In the genomic region with DNA sequence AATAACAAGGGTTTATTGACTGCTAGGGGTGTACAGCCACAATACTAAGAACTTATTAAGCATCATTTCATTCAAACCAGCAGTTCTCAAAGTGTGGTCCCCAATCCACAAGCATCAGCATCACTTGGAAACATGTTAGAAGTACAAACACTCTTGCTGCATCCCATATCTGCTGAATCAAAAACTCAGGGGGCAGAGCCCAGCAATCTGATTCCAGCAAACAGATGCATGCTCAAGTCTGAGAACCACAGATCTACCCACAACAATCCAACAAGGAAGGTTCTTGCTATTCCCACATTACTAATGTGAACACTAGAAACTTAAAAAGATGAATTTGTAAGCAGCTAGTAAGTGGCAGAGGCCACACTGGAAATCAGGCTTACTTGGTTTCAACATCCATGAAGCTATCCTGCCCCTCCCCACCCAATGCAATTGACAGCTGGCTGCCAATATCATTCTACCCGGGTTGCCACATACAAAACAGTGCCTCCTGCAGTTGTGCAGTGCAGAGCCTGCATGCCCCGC, we compare ENCODE assay signal across 1 cellular context.
TF ChIP-seq lines count a peak whose summit lies in the region.

No MANE protein-coding gene starts in this region.

TF ChIP-seq in K562, 482 proteins besides CTCF, POLR2A, EP300 and RAD21:
- TF ChIP-seq RFX1 (IDR thresholded peaks at IDR 0.05): no peak
- TF ChIP-seq CBX1 (IDR thresholded peaks at IDR 0.05; ENCODE audit: low read depth): 0 out of 2 replicates have a peak, but pooled peaks have one; percentile 27
